2 cellular contexts compared by ENCODE assay signal in genomic region chr10:116542007-116542677, GRCh38.
TF ChIP-seq lines count a peak whose summit lies in the region.

No MANE protein-coding gene starts in this region.

TF ChIP-seq in GM23338, 12 proteins besides CTCF, POLR2A, EP300 and RAD21:
- TF ChIP-seq ETS1 (IDR thresholded peaks at IDR 0.05) (no peak), ZNF462 (CRISPR knock-in tag; IDR thresholded peaks at IDR 0.05) (0 out of 2 replicates have a peak, but pooled peaks have one; percentile 31)

TF ChIP-seq in neural cell, 6 proteins besides CTCF, POLR2A, EP300 and RAD21 (continued from another document):
- TF ChIP-seq REST (IDR thresholded peaks at IDR 0.05; ENCODE audit: borderline replicate concordance) (no peak), TAF1 (IDR thresholded peaks at IDR 0.05; ENCODE audit: low read depth) (no peak), MXI1 (conservative IDR thresholded peaks at IDR 0.05; ENCODE audit: poor library complexity, severe bottlenecking) (no peak), POLR2AphosphoS5 (IDR thresholded peaks at IDR 0.05) (peak; percentile 17)
